Comparison of ENCODE assay signal across 3 cellular contexts in genomic region chr7:158473946-158474345, GRCh38.
TF ChIP-seq lines count a peak whose summit lies in the region.

No MANE protein-coding gene starts in this region.

TF ChIP-seq in GM23338, 12 proteins besides CTCF, POLR2A, EP300 and RAD21 (continued from another document):
- TF ChIP-seq ETS1 (IDR thresholded peaks at IDR 0.05) (no peak), ZNF462 (CRISPR knock-in tag; IDR thresholded peaks at IDR 0.05) (no peak)

TF ChIP-seq in K562, 482 proteins besides CTCF, POLR2A, EP300 and RAD21 (continued from another document):
- no peak for TF ChIP-seq ZNF449 (CRISPR knock-in tag; IDR thresholded peaks at IDR 0.05)
- TF ChIP-seq OTX1 (CRISPR knock-in tag; IDR thresholded peaks at IDR 0.05) = no peak
- TF ChIP-seq SMAD1 (IDR thresholded peaks at IDR 0.05; ENCODE audit: low read depth, low read length, partially characterized antibody) = no peak
- no peak for TF ChIP-seq POLR2H (tag; IDR thresholded peaks at IDR 0.05; ENCODE audit: low read depth)
- no peak for TF ChIP-seq ZNF766 (CRISPR knock-in tag; conservative IDR thresholded peaks at IDR 0.05)
- TF ChIP-seq CSDE1 (IDR thresholded peaks at IDR 0.05) = no peak
- TF ChIP-seq NELFE (IDR thresholded peaks at IDR 0.05; ENCODE audit: insufficient read depth, insufficient read length) = no peak
- TF ChIP-seq CUX1 (CRISPR knock-in tag; IDR thresholded peaks at IDR 0.05) = no peak
- no peak for TF ChIP-seq ZBTB26 (CRISPR knock-in tag; IDR thresholded peaks at IDR 0.05)
- TF ChIP-seq TFAP4 (CRISPR knock-in tag; IDR thresholded peaks at IDR 0.05; ENCODE audit: borderline replicate concordance) = no peak
- no peak for TF ChIP-seq MYNN (IDR thresholded peaks at IDR 0.05)
- no peak for TF ChIP-seq MYNN (CRISPR knock-in tag; IDR thresholded peaks at IDR 0.05)
- TF ChIP-seq ZNF274 (IDR thresholded peaks at IDR 0.05; ENCODE audit: borderline replicate concordance, low read depth, low read length) = no peak
- no peak for TF ChIP-seq PHB (CRISPR knock-in tag; IDR thresholded peaks at IDR 0.05)
- TF ChIP-seq ZNF347 (CRISPR knock-in tag; IDR thresholded peaks at IDR 0.05; ENCODE audit: low read depth) = no peak
- no peak for TF ChIP-seq TAF7 (tag; IDR thresholded peaks at IDR 0.05)

TF ChIP-seq in neural cell, 6 proteins besides CTCF, POLR2A, EP300 and RAD21 (continued from another document):
- TF ChIP-seq REST (IDR thresholded peaks at IDR 0.05; ENCODE audit: borderline replicate concordance) = no peak
- TF ChIP-seq MXI1 (conservative IDR thresholded peaks at IDR 0.05; ENCODE audit: poor library complexity, severe bottlenecking) = no peak
- TF ChIP-seq TAF1 (IDR thresholded peaks at IDR 0.05; ENCODE audit: low read depth) = no peak
- TF ChIP-seq SMC3 (conservative IDR thresholded peaks at IDR 0.05; ENCODE audit: poor library complexity) = no peak
TF ChIP-seq in neural cell: peak in this region for 0.
